ENCODE assay signal across 12 cellular contexts in the genomic region with DNA sequence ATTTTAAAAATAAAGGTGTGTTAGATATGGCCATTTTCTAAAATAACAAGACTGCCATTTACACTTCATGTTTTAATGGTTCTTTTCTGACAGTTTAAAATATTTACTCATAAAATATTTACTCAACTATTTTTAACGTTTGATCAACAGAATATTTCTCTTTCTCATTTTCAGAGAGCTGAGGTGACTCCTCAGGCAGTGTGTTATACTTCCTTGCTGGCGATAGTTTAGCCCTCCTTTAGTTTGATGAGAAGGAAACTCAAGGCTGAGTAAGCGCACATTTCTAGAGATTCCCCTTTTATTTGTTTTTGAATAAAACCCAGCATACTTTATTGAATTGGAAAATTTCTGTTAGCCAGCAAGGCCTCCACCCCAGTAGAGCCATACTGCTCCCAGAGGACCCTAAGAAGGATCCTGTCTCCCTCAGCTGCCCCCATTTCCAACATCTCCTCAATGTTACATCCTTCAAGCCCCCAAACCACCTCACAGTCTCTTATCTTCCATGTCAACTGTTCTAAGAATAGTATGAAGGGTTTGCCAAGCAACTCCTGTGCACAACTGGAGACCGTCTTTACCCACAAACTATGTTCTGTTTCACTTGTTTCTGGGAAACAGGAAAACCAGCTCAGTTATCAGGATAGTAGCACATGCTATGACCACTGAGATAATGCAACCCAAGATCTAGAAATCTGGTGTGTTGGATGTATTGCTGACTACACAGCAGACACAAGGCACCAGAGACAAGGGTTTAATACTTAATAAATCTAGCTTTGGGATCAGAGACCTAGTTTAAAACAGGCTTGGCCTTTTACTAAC.
"Had no signal": no experiment of that assay in that cellular context is flagged by ENCODE, and none has a peak within 500 bp of the region (broad histone marks: within the 10 kb centered on the region; RNA-seq: fewer than 3 reads in every experiment).

No MANE protein-coding gene starts in this region.

- H3K9me3 ChIP-seq: esophagus squamous epithelium, thyroid gland had no signal

- DNase-seq: activated CD4-positive, CD25-positive, alpha-beta regulatory T cell treated with anti-CD3 and anti-CD28 coated beads, Interleukin-2, amount 50 U/mL, for 72 hours; activated naive CD4-positive, alpha-beta T cell treated with Interleukin-2 at 50 U/mL for 16 hours; activated T-cell treated with anti-CD3 and anti-CD28 coated beads for 4 hours; aorta; esophagus squamous epithelium; foreskin fibroblast; midbrain; stimulated activated CD4-positive, alpha-beta T cell treated with anti-CD3 and anti-CD28 coated beads, Interleukin-2, amount 100 ng/mL, for 48 hours; stimulated activated naive B cell treated with anti-CD40 and anti-IgM and Interleukin-4, amounts not matched to agents 10 μg/mL and 1 μg/mL and 100 μg/mL, for 72 hours; T-helper 17 cell; thyroid gland had no signal

- H3K4me3 ChIP-seq: esophagus squamous epithelium, thyroid gland had no signal

- H3K27ac ChIP-seq: esophagus squamous epithelium, thyroid gland had no signal

- ATAC-seq: activated T-helper 17 cell treated with anti-CD3 and anti-CD28 coated beads, Interleukin-2, amount 50 U/mL, for 72 hours; stimulated activated naive B cell treated with anti-CD40 and anti-IgM and Interleukin-4, amounts not matched to agents 10 μg/mL and 1 μg/mL and 100 μg/mL, for 72 hours; T-helper 17 cell had no signal

- H3K27me3 ChIP-seq: esophagus squamous epithelium, thyroid gland had no signal

- H3K36me3 ChIP-seq: esophagus squamous epithelium, thyroid gland had no signal

- H3K4me1 ChIP-seq: esophagus squamous epithelium had no signal
